11 cellular contexts compared by ENCODE assay signal in genomic region chr12:52867636-52868035, GRCh38. TPM values are rescaled to one million over a fixed set of nuclear protein-coding genes. Genes with fewer than 3 reads are reported as not detected.
A peak's percentile ranks its signal among the peaks of the same experiment; 100 is the strongest.
DNase-seq lines count a peak whose midpoint lies in the region; ATAC-seq and TF ChIP-seq lines count a peak whose summit lies in the region.
"Had no signal": no experiment of that assay in that cellular context is flagged by ENCODE, and none has a peak within 500 bp of the region (broad histone marks: within the 10 kb centered on the region; RNA-seq: fewer than 3 reads in every experiment).

No MANE protein-coding gene starts in this region.

- H3K4me1 ChIP-seq in CD4-positive, CD25-positive, alpha-beta regulatory T cell (ENCODE audit: control insufficient read depth, insufficient read depth, low read length, poor library complexity, severe bottlenecking), result no peaks in the 10 kb centered on the region
- H3K4me1 ChIP-seq in Peyer's patch (peaks cover 0 to 31% (median 4%) of the 10 kb centered on the region in 4 donors), prostate gland (replicated peaks) (no peaks in the 10 kb centered on the region)

- peaks cover 0 to 16% (median 4%) of the 10 kb centered on the region in 4 donors for H3K4me1 Mint-ChIP-seq in CD4-positive, CD25-positive, alpha-beta regulatory T cell

- H3K9me3 Mint-ChIP-seq in CD4-positive, CD25-positive, alpha-beta regulatory T cell, result no peaks in the 10 kb centered on the region
- H3K9me3 Mint-ChIP-seq: IgD-negative memory B cell had no signal

- ATAC-seq in CD4-positive, CD25-positive, alpha-beta regulatory T cell (ENCODE audit: low read depth in 2 of 2), result no peak
- ATAC-seq: gastrocnemius medialis had no signal

- H3K4me3 Mint-ChIP-seq in CD4-positive, CD25-positive, alpha-beta regulatory T cell, result no peak overlapping the region

- no peak overlapping the region for H3K27ac ChIP-seq in CD4-positive, CD25-positive, alpha-beta regulatory T cell (ENCODE audit: insufficient read depth, low read length, poor library complexity, severe bottlenecking)
- H3K27ac ChIP-seq in Peyer's patch (no peak overlapping the region), prostate gland (peak overlapping the region in 1 of 2 donors; percentile 36)
- H3K27ac ChIP-seq: gastrocnemius medialis had no signal

- peak overlapping the region in 2 of 3 donors; percentile 62 to 75 for H3K27ac Mint-ChIP-seq in CD4-positive, CD25-positive, alpha-beta regulatory T cell
- H3K27ac Mint-ChIP-seq: IgD-negative memory B cell had no signal

- H3K36me3 ChIP-seq in CD4-positive, CD25-positive, alpha-beta regulatory T cell (ENCODE audit: control insufficient read depth, insufficient read depth, low read length), result no peaks in the 10 kb centered on the region
- H3K36me3 ChIP-seq in Peyer's patch (no peaks in the 10 kb centered on the region), prostate gland (no peaks in the 10 kb centered on the region)
- H3K36me3 ChIP-seq: gastrocnemius medialis had no signal

- no peaks in the 10 kb centered on the region for H3K9me3 ChIP-seq in CD4-positive, CD25-positive, alpha-beta regulatory T cell (ENCODE audit: control insufficient read depth in 2 of 2, low read length in 2 of 2)
- H3K9me3 ChIP-seq in Peyer's patch, result no peaks in the 10 kb centered on the region
- H3K9me3 ChIP-seq in prostate gland, result no peaks in the 10 kb centered on the region
- H3K9me3 ChIP-seq: gastrocnemius medialis had no signal

- no peak for TF ChIP-seq CTCF in Peyer's patch (IDR thresholded peaks at IDR 0.05)
- no peak for TF ChIP-seq CTCF in prostate gland (IDR thresholded peaks at IDR 0.05)
- TF ChIP-seq CTCF in foreskin fibroblast (IDR thresholded peaks at IDR 0.05; ENCODE audit: low read depth, low read length), result no peak
- TF ChIP-seq CTCF in GM13977 (IDR thresholded peaks at IDR 0.05; ENCODE audit: extremely low read depth, insufficient read depth, missing control alignments), result no peak

- WGBS in prostate gland, result 20% methylated on average over 5 of the region's 9 CpGs

- no peak overlapping the region for H3K4me3 ChIP-seq in CD4-positive, CD25-positive, alpha-beta regulatory T cell (ENCODE audit: low read depth, low read length)
- H3K4me3 ChIP-seq in Peyer's patch, result no peak overlapping the region
- H3K4me3 ChIP-seq in prostate gland, result no peak overlapping the region
- no peak overlapping the region for H3K4me3 ChIP-seq in foreskin fibroblast (ENCODE audit: low read depth in 1 of 2, low read length in 2 of 2)
- H3K4me3 ChIP-seq: gastrocnemius medialis had no signal

- intact Hi-C loops in prostate gland (cut with DNase I), result loop anchor here (5.0 kb wide), 1 partner anchor 710 kb away; no protein-coding TSS in a partner anchor

- no peaks in the 10 kb centered on the region for H3K27me3 ChIP-seq in CD4-positive, CD25-positive, alpha-beta regulatory T cell (ENCODE audit: control insufficient read depth, insufficient read depth, low read length)
- H3K27me3 ChIP-seq in Peyer's patch (no peaks in the 10 kb centered on the region), prostate gland (replicated peaks; ENCODE audit: insufficient read depth) (no peaks in the 10 kb centered on the region)
- H3K27me3 ChIP-seq: gastrocnemius medialis had no signal

- H3K36me3 Mint-ChIP-seq in CD4-positive, CD25-positive, alpha-beta regulatory T cell, result no peaks in the 10 kb centered on the region
- H3K36me3 Mint-ChIP-seq: IgD-negative memory B cell had no signal

- H3K27me3 Mint-ChIP-seq in CD4-positive, CD25-positive, alpha-beta regulatory T cell, result peaks cover 7% of the 10 kb centered on the region

- TF ChIP-seq POLR2A in Peyer's patch (IDR thresholded peaks at IDR 0.05), result no peak
- peak; percentile 33 for TF ChIP-seq POLR2A in prostate gland (IDR thresholded peaks at IDR 0.05)

- DNase-seq in CD4-positive, CD25-positive, alpha-beta regulatory T cell, result no peak
- DNase-seq in Peyer's patch, result peak; percentile 26 to 77 (median 72)
- DNase-seq in effector CD8-positive, alpha-beta T cell (lab: John Stamatoyannopoulos, UW), result peak; percentile 20
- peak; percentile 70 for DNase-seq in prostate gland (ENCODE audit: low spot score)
- DNase-seq in foreskin fibroblast, result no peak
- no peak for DNase-seq in GM13977 (ENCODE audit: low spot score)
- no peak for DNase-seq in KBM-7
- DNase-seq in T-helper 9 cell, result no peak
- DNase-seq: occipital lobe had no signal

- in situ Hi-C loops in GM13977 (cut with MboI; ENCODE audit: low pct_unique_long_range_greater_than_20kb, low sequenced_read_pairs, unreplicated experiment), result no loop called here
- in situ Hi-C loops in KBM-7 (cut with MboI; ENCODE audit: low pct_unique_long_range_greater_than_20kb, low sequenced_read_pairs), result no loop called here

RNA-seq across cellular contexts. Expression of gene KRT78, which starts 18.8 kb away (rescaled TPM):
- total RNA-seq in CD4-positive, CD25-positive, alpha-beta regulatory T cell, result not detected
- polyA plus RNA-seq in CD4-positive, CD25-positive, alpha-beta regulatory T cell, result not detected
- not detected for total RNA-seq in Peyer's patch
- total RNA-seq in prostate gland, result 1 to 10 TPM in 1 of 2 donors, not detected in 1; 1.0 TPM
- total RNA-seq: gastrocnemius medialis had no signal
- polyA plus RNA-seq: IgD-negative memory B cell had no signal

RNA-seq across cellular contexts. Expression of gene KRT79, which starts 33.5 kb away (rescaled TPM):
- total RNA-seq in CD4-positive, CD25-positive, alpha-beta regulatory T cell, result not detected
- not detected for polyA plus RNA-seq in CD4-positive, CD25-positive, alpha-beta regulatory T cell
- total RNA-seq in Peyer's patch (not detected), prostate gland (not detected)
- total RNA-seq: gastrocnemius medialis, occipital lobe had no signal
- polyA plus RNA-seq: IgD-negative memory B cell had no signal

RNA-seq across cellular contexts. Expression of gene KRT8, which starts 37.2 kb away (rescaled TPM):
- total RNA-seq in CD4-positive, CD25-positive, alpha-beta regulatory T cell, result not detected
- polyA plus RNA-seq in CD4-positive, CD25-positive, alpha-beta regulatory T cell, result under 1 TPM in 2 of 4 donors, not detected in 2; 0.13 to 0.73 TPM
- total RNA-seq in Peyer's patch (1,000 to 10,000 TPM; 1,046 to 2,452 (median 2,098) TPM), prostate gland (100 to 1,000 TPM; 182 to 536 TPM)
- total RNA-seq: occipital lobe had no signal
- polyA plus RNA-seq: IgD-negative memory B cell had no signal

RNA-seq across cellular contexts. Expression of gene KRT4, which starts 53.7 kb away (rescaled TPM):
- not detected for total RNA-seq in CD4-positive, CD25-positive, alpha-beta regulatory T cell
- not detected for polyA plus RNA-seq in CD4-positive, CD25-positive, alpha-beta regulatory T cell
- not detected for total RNA-seq in Peyer's patch
- 10 to 100 TPM in 1 of 2 donors, 1 to 10 TPM in 1; 6.4 to 12.7 TPM for total RNA-seq in prostate gland
- total RNA-seq: gastrocnemius medialis had no signal
- polyA plus RNA-seq: IgD-negative memory B cell had no signal

Comparison
In these comparisons a context has a peak if more than half of its experiments do, and no peak if none do; other contexts are left out.
1. DNase-seq: peak in Peyer's patch (3 of 3), effector CD8-positive, alpha-beta T cell (single experiment) and prostate gland (single experiment); none in CD4-positive, CD25-positive, alpha-beta regulatory T cell (0 of 3), foreskin fibroblast (0 of 2), GM13977 (single experiment), KBM-7 (single experiment) and T-helper 9 cell (single experiment).
2. RNA of gene KRT8, which starts 37.2 kb away (total RNA-seq): 1,046 to 2,452 TPM in Peyer's patch and 182 to 536 TPM in prostate gland; not detected in CD4-positive, CD25-positive, alpha-beta regulatory T cell (single experiment); every median in the first group is over 100 times any median in the second.